In the genomic region with DNA sequence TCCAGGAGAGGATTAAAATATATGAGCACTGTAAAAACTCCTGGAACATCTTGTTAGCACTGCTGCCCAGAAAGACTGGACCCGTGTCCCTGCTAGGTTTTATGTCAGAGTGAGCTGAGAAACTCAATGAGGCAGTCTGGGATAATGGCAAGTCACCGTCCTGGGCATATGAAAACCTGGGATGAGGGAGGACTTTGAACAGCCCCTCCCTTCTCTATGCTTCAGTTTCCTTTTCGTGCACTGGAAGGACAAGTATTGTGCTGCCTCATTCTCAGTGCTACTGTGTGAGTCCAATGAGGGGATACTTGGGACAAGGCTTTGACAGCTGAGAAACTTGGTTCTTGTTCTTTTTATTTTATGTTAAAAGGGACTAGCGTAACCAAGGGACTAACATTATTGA, we compare ENCODE assay signal across 20 cellular contexts.
DNase-seq lines count a peak whose midpoint lies in the region; ATAC-seq and TF ChIP-seq lines count a peak whose summit lies in the region.
"Had no signal": no experiment of that assay in that cellular context is flagged by ENCODE, and none has a peak within 500 bp of the region (broad histone marks: within the 10 kb centered on the region; RNA-seq: fewer than 3 reads in every experiment).

No MANE protein-coding gene starts in this region.

- no peaks in the 10 kb centered on the region for H3K9me2 ChIP-seq in GM23338 (ENCODE audit: insufficient read depth)

- no peak overlapping the region for H3K4me3 ChIP-seq in mucosa of descending colon
- H3K4me3 ChIP-seq in transverse colon: no peak overlapping the region
- no peak overlapping the region for H3K4me3 ChIP-seq in GM23338
- H3K4me3 ChIP-seq: BLaER1, GM12878, HAP-1 had no signal

- peaks cover 5% of the 10 kb centered on the region; the same call in 1 of the 3 replicates for H3K9me3 Mint-ChIP-seq in GM23338

- ATAC-seq in left colon (peak; percentile 100), mucosa of descending colon (peak; percentile 95), GM18505 (IDR thresholded peaks at IDR 0.05; ENCODE audit: unreplicated experiment) (no peak), HG03460 (IDR thresholded peaks at IDR 0.05; ENCODE audit: unreplicated experiment) (no peak), GM23338 (no peak)
- ATAC-seq: GM12878 had no signal

- H3K4me1 ChIP-seq in mucosa of descending colon (ENCODE audit: low read depth) (no peaks in the 10 kb centered on the region), transverse colon (no peaks in the 10 kb centered on the region), GM23338 (ENCODE audit: insufficient read depth) (peaks cover 12% of the 10 kb centered on the region)

- H2AFZ ChIP-seq in GM23338: no peak overlapping the region

- H3K27me3 Mint-ChIP-seq in GM23338 (ENCODE audit: insufficient read depth, low read depth, poor library complexity): peaks cover 91% of the 10 kb centered on the region

- H3K4me1 Mint-ChIP-seq in GM23338: peaks cover 26% of the 10 kb centered on the region
- H3K4me1 Mint-ChIP-seq: CD4-positive, alpha-beta memory T cell had no signal

- 37 to 73% methylated on average over 1 to 4 of the region's 4 CpGs for WGBS in transverse colon (ENCODE audit: low coverage in 1 of 2), 2 donors

- H3K9me3 ChIP-seq in mucosa of descending colon (no peaks in the 10 kb centered on the region), transverse colon (no peaks in the 10 kb centered on the region)
- H3K9me3 ChIP-seq: HAP-1 had no signal

- H3K4me3 Mint-ChIP-seq in GM23338: no peak overlapping the region
- H3K4me3 Mint-ChIP-seq: CD14-positive monocyte; CD4-positive, alpha-beta memory T cell had no signal

- no peaks in the 10 kb centered on the region for H3K36me3 Mint-ChIP-seq in GM23338 (ENCODE audit: low read depth)
- H3K36me3 Mint-ChIP-seq: CD14-positive monocyte; CD4-positive, alpha-beta memory T cell had no signal

- TF ChIP-seq CTCF in mucosa of descending colon (IDR thresholded peaks at IDR 0.05) (no peak), transverse colon (IDR thresholded peaks at IDR 0.05) (no peak), GM23338 (conservative IDR thresholded peaks at IDR 0.05; ENCODE audit: low read depth in 2 of 2) (no peak)

- TF ChIP-seq EP300 in transverse colon (IDR thresholded peaks at IDR 0.05; ENCODE audit: low read depth): no peak

- H3K27ac ChIP-seq in transverse colon: no peak overlapping the region
- H3K27ac ChIP-seq in GM23338 (ENCODE audit: low read depth): no peak overlapping the region
- H3K27ac ChIP-seq: BLaER1 had no signal

- H4K20me1 ChIP-seq in GM23338 (replicated peaks; ENCODE audit: insufficient read depth): peaks cover 26% of the 10 kb centered on the region
- H4K20me1 ChIP-seq: BLaER1 had no signal

- intact Hi-C loops in left colon (cut with DNase I, micrococcal nuclease): loop anchor here in 1 of 2 donors (10.0 kb wide), 1 partner anchor 57 kb away; no protein-coding TSS in a partner anchor
- intact Hi-C loops in mucosa of descending colon (cut with DNase I, micrococcal nuclease): loop anchor here in 1 of 2 donors (10.0 kb wide), 1 partner anchor 63 kb away; no protein-coding TSS in a partner anchor
- intact Hi-C loops in transverse colon (cut with DNase I; ENCODE audit: low total_unique reads): no loop called here

- no peaks in the 10 kb centered on the region for H3K36me3 ChIP-seq in mucosa of descending colon (ENCODE audit: low read depth)
- H3K36me3 ChIP-seq in transverse colon: no peaks in the 10 kb centered on the region
- H3K36me3 ChIP-seq in GM23338 (ENCODE audit: insufficient read depth): no peaks in the 10 kb centered on the region
- H3K36me3 ChIP-seq: BLaER1, HAP-1 had no signal

- DNase-seq in HT-29 (ENCODE audit: low spot score): peak; percentile 1
- DNase-seq in left colon: peak in 1 of 2 donors; percentile 13
- peak in 1 of 3 donors; percentile 23 for DNase-seq in mucosa of descending colon
- DNase-seq in transverse colon: peak; percentile 16
- no peak for DNase-seq in NCI-H748 (lab: John Stamatoyannopoulos, UW; ENCODE audit: unreplicated experiment)
- no peak for DNase-seq in GM23338 (ENCODE audit: low spot score)
- DNase-seq: 8988T; CD4-positive, alpha-beta memory T cell; COR-L47; DMS 273 treated with DMSO at 0.1 percent for 48 hours; DMS53; DND-41; EL; IMR-90 had no signal

- in situ Hi-C loops in transverse colon (cut with MboI; ENCODE audit: low pct_ligation_motif_present in 1 of 4, low pct_unique_long_range_greater_than_20kb in 1 of 4, low sequenced_read_pairs in 3 of 4): loop anchor here in 1 of 4 donors (25.0 kb wide), 1 partner anchor 100 kb away; no protein-coding TSS in a partner anchor

- H3K79me2 ChIP-seq in GM23338 (replicated peaks; ENCODE audit: insufficient read depth): no peaks in the 10 kb centered on the region

- H3K4me2 ChIP-seq in GM23338: no peak overlapping the region
- H3K4me2 ChIP-seq: BLaER1 had no signal

- TF ChIP-seq POLR2A in transverse colon (IDR thresholded peaks at IDR 0.05): no peak
- no peak for TF ChIP-seq POLR2A in GM18505 (IDR thresholded peaks at IDR 0.05; ENCODE audit: borderline replicate concordance, extremely low read depth, insufficient read depth, insufficient read length)

- H3K27ac Mint-ChIP-seq in GM23338: no peak overlapping the region
- H3K27ac Mint-ChIP-seq: CD14-positive monocyte; CD4-positive, alpha-beta memory T cell had no signal

- no peaks in the 10 kb centered on the region for H3K27me3 ChIP-seq in transverse colon
- peaks cover 99% of the 10 kb centered on the region for H3K27me3 ChIP-seq in GM23338 (ENCODE audit: insufficient read depth)
- H3K27me3 ChIP-seq: BLaER1 had no signal

- no peaks in the 10 kb centered on the region; the same call in 1 of the 2 replicates for H3F3A ChIP-seq in GM23338 (replicated peaks; ENCODE audit: low read depth)

TF ChIP-seq in GM23338, 12 proteins besides CTCF, POLR2A, EP300 and RAD21 (continues in another document):
- TF ChIP-seq STAT1 (IDR thresholded peaks at IDR 0.05; ENCODE audit: unreplicated experiment): no peak
- TF ChIP-seq CREB1 (CRISPR knock-in tag; IDR thresholded peaks at IDR 0.05; ENCODE audit: low read depth): no peak
- no peak for TF ChIP-seq POLR2AphosphoS5 (IDR thresholded peaks at IDR 0.05; ENCODE audit: low read depth)
- TF ChIP-seq NANOG (IDR thresholded peaks at IDR 0.05; ENCODE audit: borderline replicate concordance): no peak
- TF ChIP-seq, protein P1, sequence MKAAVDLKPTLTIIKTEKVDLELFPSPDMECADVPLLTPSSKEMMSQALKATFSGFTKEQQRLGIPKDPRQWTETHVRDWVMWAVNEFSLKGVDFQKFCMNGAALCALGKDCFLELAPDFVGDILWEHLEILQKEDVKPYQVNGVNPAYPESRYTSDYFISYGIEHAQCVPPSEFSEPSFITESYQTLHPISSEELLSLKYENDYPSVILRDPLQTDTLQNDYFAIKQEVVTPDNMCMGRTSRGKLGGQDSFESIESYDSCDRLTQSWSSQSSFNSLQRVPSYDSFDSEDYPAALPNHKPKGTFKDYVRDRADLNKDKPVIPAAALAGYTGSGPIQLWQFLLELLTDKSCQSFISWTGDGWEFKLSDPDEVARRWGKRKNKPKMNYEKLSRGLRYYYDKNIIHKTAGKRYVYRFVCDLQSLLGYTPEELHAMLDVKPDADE (IDR thresholded peaks at IDR 0.05): no peak
- TF ChIP-seq JUNB (IDR thresholded peaks at IDR 0.05; ENCODE audit: unreplicated experiment): no peak
- TF ChIP-seq, protein P2, sequence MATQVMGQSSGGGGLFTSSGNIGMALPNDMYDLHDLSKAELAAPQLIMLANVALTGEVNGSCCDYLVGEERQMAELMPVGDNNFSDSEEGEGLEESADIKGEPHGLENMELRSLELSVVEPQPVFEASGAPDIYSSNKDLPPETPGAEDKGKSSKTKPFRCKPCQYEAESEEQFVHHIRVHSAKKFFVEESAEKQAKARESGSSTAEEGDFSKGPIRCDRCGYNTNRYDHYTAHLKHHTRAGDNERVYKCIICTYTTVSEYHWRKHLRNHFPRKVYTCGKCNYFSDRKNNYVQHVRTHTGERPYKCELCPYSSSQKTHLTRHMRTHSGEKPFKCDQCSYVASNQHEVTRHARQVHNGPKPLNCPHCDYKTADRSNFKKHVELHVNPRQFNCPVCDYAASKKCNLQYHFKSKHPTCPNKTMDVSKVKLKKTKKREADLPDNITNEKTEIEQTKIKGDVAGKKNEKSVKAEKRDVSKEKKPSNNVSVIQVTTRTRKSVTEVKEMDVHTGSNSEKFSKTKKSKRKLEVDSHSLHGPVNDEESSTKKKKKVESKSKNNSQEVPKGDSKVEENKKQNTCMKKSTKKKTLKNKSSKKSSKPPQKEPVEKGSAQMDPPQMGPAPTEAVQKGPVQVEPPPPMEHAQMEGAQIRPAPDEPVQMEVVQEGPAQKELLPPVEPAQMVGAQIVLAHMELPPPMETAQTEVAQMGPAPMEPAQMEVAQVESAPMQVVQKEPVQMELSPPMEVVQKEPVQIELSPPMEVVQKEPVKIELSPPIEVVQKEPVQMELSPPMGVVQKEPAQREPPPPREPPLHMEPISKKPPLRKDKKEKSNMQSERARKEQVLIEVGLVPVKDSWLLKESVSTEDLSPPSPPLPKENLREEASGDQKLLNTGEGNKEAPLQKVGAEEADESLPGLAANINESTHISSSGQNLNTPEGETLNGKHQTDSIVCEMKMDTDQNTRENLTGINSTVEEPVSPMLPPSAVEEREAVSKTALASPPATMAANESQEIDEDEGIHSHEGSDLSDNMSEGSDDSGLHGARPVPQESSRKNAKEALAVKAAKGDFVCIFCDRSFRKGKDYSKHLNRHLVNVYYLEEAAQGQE (IDR thresholded peaks at IDR 0.05; ENCODE audit: unreplicated experiment): no peak

Comparison
In these comparisons a context has a peak if more than half of its experiments do, and no peak if none do; other contexts are left out.
1. DNase-seq: peak in HT-29 (single experiment) and transverse colon (single experiment); none in NCI-H748 (single experiment) and GM23338 (single experiment).
2. ATAC-seq: peak in left colon (single experiment) and mucosa of descending colon (single experiment); none in GM18505 (single experiment), HG03460 (single experiment) and GM23338 (single experiment).